In genomic region chr13:114248011-114248410, GRCh38 we compare ENCODE assay signal across 31 cellular contexts. TPM values are rescaled to one million over a fixed set of nuclear protein-coding genes. Genes with fewer than 3 reads are reported as not detected.
DNase-seq lines count a peak whose midpoint lies in the region; ATAC-seq and TF ChIP-seq lines count a peak whose summit lies in the region.
"Had no signal": no experiment of that assay in that cellular context is flagged by ENCODE, and none has a peak within 500 bp of the region (broad histone marks: within the 10 kb centered on the region; RNA-seq: fewer than 3 reads in every experiment).

No MANE protein-coding gene starts in this region.

- TF ChIP-seq CTCF in AG10803 (conservative IDR thresholded peaks at IDR 0.05; ENCODE audit: low read length) (no peak), IMR-90 (conservative IDR thresholded peaks at IDR 0.05; ENCODE audit: low read depth, low read length) (no peak), choroid plexus epithelial cell (conservative IDR thresholded peaks at IDR 0.05; ENCODE audit: low read depth, low read length) (no peak), osteoblast (IDR thresholded peaks at IDR 0.05; ENCODE audit: extremely low read depth, low read depth, low read length) (no peak)

- 100% methylated on average over 1 of the region's 3 CpGs; no CpG with 5 or more reads in 1 of the 2 experiments for WGBS in IMR-90 (ENCODE audit: extremely low coverage in 2 of 2, insufficient read length in 1 of 2), 2 experiments

- H3K14ac ChIP-seq in IMR-90 (replicated peaks; ENCODE audit: low read depth, low read length) = no peak overlapping the region

- H3K4me3 ChIP-seq in AG10803 (ENCODE audit: low read length) = no peak overlapping the region
- no peak overlapping the region for H3K4me3 ChIP-seq in IMR-90 (ENCODE audit: insufficient read depth, low read depth, low read length)
- H3K4me3 ChIP-seq in choroid plexus epithelial cell (ENCODE audit: low read depth, low read length) = no peak overlapping the region
- H3K4me3 ChIP-seq in osteoblast (ENCODE audit: insufficient read depth, low read length) = no peak overlapping the region
- no peak overlapping the region for H3K4me3 ChIP-seq in H7 (ENCODE audit: insufficient read depth, low read depth, low read length)
- H3K4me3 ChIP-seq: heart right ventricle, SK-N-MC, skin epidermis, upper lobe of right lung had no signal

- H2BK20ac ChIP-seq in IMR-90 (ENCODE audit: low read depth, low read length) = no peak overlapping the region

- H2AK9ac ChIP-seq in IMR-90 (replicated peaks; ENCODE audit: low read depth, low read length, poor library complexity) = no peak overlapping the region

- peaks cover 7% of the 10 kb centered on the region; the same call in 1 of the 2 replicates for H4K20me1 ChIP-seq in IMR-90 (ENCODE audit: insufficient read depth, low read length)
- H4K20me1 ChIP-seq in osteoblast (ENCODE audit: insufficient read depth, low read length) = no peaks in the 10 kb centered on the region

- no peak for TF ChIP-seq RAD21 in IMR-90 (IDR thresholded peaks at IDR 0.05; ENCODE audit: low read length)

- H4K8ac ChIP-seq in IMR-90 (ENCODE audit: low read depth in 2 of 2, low read length in 2 of 2) = 0 out of 4 replicates have a peak overlapping the region, but pooled peaks of 1 of the 2 experiments have one; percentile 25

- peak; percentile 74 for ATAC-seq in IMR-90 (ENCODE audit: low read depth)
- ATAC-seq: HCT116, heart right ventricle, left lobe of liver, T-helper 17 cell, upper lobe of right lung had no signal

- H3K23ac ChIP-seq in IMR-90 (ENCODE audit: low read depth, low read length) = no peak overlapping the region; the same call in 1 of the 2 replicates

- H2BK5ac ChIP-seq in IMR-90 (ENCODE audit: low read depth, low read length, poor library complexity, severe bottlenecking) = peak overlapping the region; percentile 86

- dilution Hi-C loops in IMR-90 (cut with HindIII; ENCODE audit: low sequenced_read_pairs, unreplicated experiment) = no loop called here

- H3K4me1 ChIP-seq in IMR-90 (ENCODE audit: control insufficient read depth, insufficient read depth, low read length) = peaks cover 16% of the 10 kb centered on the region
- peaks cover 28% of the 10 kb centered on the region for H3K4me1 ChIP-seq in osteoblast (ENCODE audit: insufficient read depth, low read length)
- H3K4me1 ChIP-seq: heart right ventricle, upper lobe of right lung had no signal

- H2AFZ ChIP-seq in IMR-90 (replicated peaks; ENCODE audit: low read length, poor library complexity) (no peak overlapping the region), osteoblast (ENCODE audit: low read length) (no peak overlapping the region)

- H2BK15ac ChIP-seq in IMR-90 (ENCODE audit: low read depth, low read length) = no peak overlapping the region

- H3K9ac ChIP-seq in IMR-90 (ENCODE audit: low read depth, low read length) = no peak overlapping the region

- H4K5ac ChIP-seq in IMR-90 (ENCODE audit: low read depth, low read length) = no peak overlapping the region

- CTCF ChIA-PET in IMR-90 (lab: Yijun Ruan, JAX) = no interaction called here

- H3K18ac ChIP-seq in IMR-90 (ENCODE audit: low read depth, low read length) = no peak overlapping the region

- no TSS peak for BruUV-seq in IMR-90 (replicated peaks; lab: Mats Ljungman, UMichigan)

- peak overlapping the region; percentile 47 for H3K4ac ChIP-seq in IMR-90 (ENCODE audit: low read depth, low read length)

- no peak overlapping the region for H3K56ac ChIP-seq in IMR-90 (ENCODE audit: extremely low read depth, insufficient read depth, low read length)

- no peak overlapping the region; the same call in 1 of the 2 replicates for H3K4me2 ChIP-seq in IMR-90 (ENCODE audit: low read depth, low read length)
- H3K4me2 ChIP-seq in osteoblast (ENCODE audit: insufficient read depth, low read length) = no peak overlapping the region

- peak overlapping the region; percentile 42; the same call in 1 of the 2 replicates for H4K91ac ChIP-seq in IMR-90 (ENCODE audit: insufficient read depth, low read depth, low read length)

- no peak overlapping the region for H2AK5ac ChIP-seq in IMR-90 (ENCODE audit: low read depth, low read length)

- no peaks in the 10 kb centered on the region for H3K9me3 ChIP-seq in IMR-90 (ENCODE audit: control insufficient read depth, insufficient read depth, low read length)
- no peaks in the 10 kb centered on the region for H3K9me3 ChIP-seq in osteoblast (ENCODE audit: low read depth, low read length)
- H3K9me3 ChIP-seq: heart right ventricle, upper lobe of right lung had no signal

- POLR2A ChIA-PET in IMR-90 (lab: Charles Lee; ENCODE audit: unreplicated experiment) = no interaction called here

- peaks cover 11% of the 10 kb centered on the region for H3K79me2 ChIP-seq in osteoblast (ENCODE audit: insufficient read depth, low read length)

- H3K79me1 ChIP-seq in IMR-90 (ENCODE audit: low read depth in 1 of 2, low read length in 2 of 2) = peaks cover 24 to 60% of the 10 kb centered on the region in 2 experiments

- H3K27ac ChIP-seq in IMR-90 (ENCODE audit: insufficient read depth, low read length) = peak overlapping the region; percentile 61
- peak overlapping the region; percentile 84 for H3K27ac ChIP-seq in osteoblast (ENCODE audit: low read depth, low read length)
- H3K27ac ChIP-seq: heart right ventricle, HL-60, SK-N-MC, skin epidermis, upper lobe of right lung had no signal

- intact Hi-C loops in IMR-90 (cut with micrococcal nuclease) = no loop called here

- H2BK120ac ChIP-seq in IMR-90 (ENCODE audit: low read depth, low read length) = peak overlapping the region; percentile 20; the same call in 1 of the 2 replicates

- H3K9me1 ChIP-seq in IMR-90 (ENCODE audit: insufficient read depth, low read length) = peaks cover 12% of the 10 kb centered on the region

- TF ChIP-seq POLR2A in IMR-90 (IDR thresholded peaks at IDR 0.05; ENCODE audit: low read depth, low read length) = no peak

- no peaks in the 10 kb centered on the region for H3K27me3 ChIP-seq in IMR-90 (ENCODE audit: control insufficient read depth, insufficient read depth, low read length)
- no peaks in the 10 kb centered on the region for H3K27me3 ChIP-seq in osteoblast (ENCODE audit: insufficient read depth, low read length)
- H3K27me3 ChIP-seq in H7 (ENCODE audit: control insufficient read depth, insufficient read depth, low read length) = no peaks in the 10 kb centered on the region
- H3K27me3 ChIP-seq: heart right ventricle, upper lobe of right lung had no signal

- DNase-seq in AG10803 (ENCODE audit: low read depth) = peak; percentile 84
- peak; percentile 54 for DNase-seq in IMR-90
- peak; percentile 46 for DNase-seq in choroid plexus epithelial cell (ENCODE audit: low read depth)
- peak; percentile 27 for DNase-seq in osteoblast (ENCODE audit: insufficient read length, low spot score, missing footprints)
- DNase-seq in hypothalamus (lab: John Stamatoyannopoulos, UW) = no peak
- DNase-seq in DMS153 treated with DMSO at 0.1 percent for 48 hours (lab: John Stamatoyannopoulos, UW; ENCODE audit: unreplicated experiment) = no peak
- DNase-seq in H7 = no peak
- DNase-seq in activated CD4-positive, CD25-positive, alpha-beta regulatory T cell treated with anti-CD3 and anti-CD28 coated beads, Interleukin-2, amount 50 U/mL, for 72 hours = no peak
- DNase-seq: activated CD4-positive, alpha-beta T cell treated with anti-CD3 and anti-CD28 coated beads for 4 hours; activated CD8-positive, alpha-beta memory T cell treated with anti-CD3 and anti-CD28 coated beads for 24 hours; activated T-cell treated with anti-CD3 and anti-CD28 coated beads, Interleukin-2, amount 50 U/mL, for 1 hour; amniotic stem cell; caudate nucleus; CD4-positive, CD25-positive, alpha-beta regulatory T cell; GDM1; heart right ventricle; mesendoderm; naive B cell; NCI-H1092 treated with DMSO at 0.1 percent for 48 hours; NCI-H2029; NCI-H226; NCI-H774; stimulated activated CD4-positive, alpha-beta T cell treated with anti-CD3 and anti-CD28 coated beads, Interleukin-1b, Interleukin-23, amount 100 ng/mL, for 48 hours; substantia nigra; T-helper 17 cell; upper lobe of right lung had no signal

- in situ Hi-C loops in IMR-90 (cut with MboI; ENCODE audit: low sequenced_read_pairs) = no loop called here

- peaks cover 46% of the 10 kb centered on the region for H3K36me3 ChIP-seq in IMR-90 (ENCODE audit: control insufficient read depth, insufficient read depth, low read length)
- peaks cover 90% of the 10 kb centered on the region for H3K36me3 ChIP-seq in osteoblast (ENCODE audit: insufficient read depth, low read length)
- H3K36me3 ChIP-seq in H7 (replicated peaks; ENCODE audit: control insufficient read depth, insufficient read depth, low read length) = peaks cover 40% of the 10 kb centered on the region

TF ChIP-seq in IMR-90, 13 proteins besides CTCF, POLR2A, EP300 and RAD21:
- TF ChIP-seq MXI1 (IDR thresholded peaks at IDR 0.05; ENCODE audit: borderline replicate concordance, low read depth, low read length) (no peak), RFX5 (IDR thresholded peaks at IDR 0.05; ENCODE audit: low read depth, low read length) (no peak), NFE2L2 (IDR thresholded peaks at IDR 0.05; ENCODE audit: low read depth, low read length) (no peak)

RNA-seq across cellular contexts. Expression of gene CDC16, which starts 13.3 kb away (rescaled TPM):
- total RNA-seq in IMR-90 (2012; rRNA removed) = 41.6 and 52.8 TPM in 2 replicates
- polyA plus RNA-seq in IMR-90 (2012; rRNA removed) = 56.2 and 66.6 TPM in 2 replicates
- polyA plus RNA-seq in IMR-90 (2012; cell fraction: cytosol; rRNA removed) = 21.1 and 24.5 TPM in 2 replicates
- polyA plus RNA-seq in IMR-90 (2012; cell fraction: nucleus; rRNA removed; ENCODE audit: low replicate concordance) = 32.5 and 200 TPM in 2 replicates
- total RNA-seq in osteoblast = 82.2 and 85.7 TPM in 2 replicates
- 25.0 and 31.1 TPM in 2 replicates for total RNA-seq in H7 (2014; rRNA removed; shearing (Covaris generic))

RNA-seq across cellular contexts. Expression of gene UPF3A, which starts 33.4 kb away (rescaled TPM):
- total RNA-seq in IMR-90 (2012; rRNA removed) (11.7 and 17.5 TPM in 2 replicates), osteoblast (25.0 and 28.9 TPM in 2 replicates)
- polyA plus RNA-seq in IMR-90 (2012; rRNA removed) = 47.2 and 51.6 TPM in 2 replicates
- polyA plus RNA-seq in IMR-90 (2012; cell fraction: cytosol; rRNA removed) = 16.1 and 25.1 TPM in 2 replicates
- polyA plus RNA-seq in IMR-90 (2012; cell fraction: nucleus; rRNA removed; ENCODE audit: low replicate concordance) = 42.5 and 154 TPM in 2 replicates
- 25.0 and 47.7 TPM in 2 replicates for total RNA-seq in H7 (2014; rRNA removed; shearing (Covaris generic))

Comparison
In these comparisons a context has a peak if more than half of its experiments do, and no peak if none do; other contexts are left out.
1. DNase-seq: peak in AG10803 (single experiment), IMR-90 (single experiment), choroid plexus epithelial cell (single experiment) and osteoblast (single experiment); none in hypothalamus (0 of 51), DMS153 treated with DMSO at 0.1 percent for 48 hours (single experiment), H7 (single experiment) and activated CD4-positive, CD25-positive, alpha-beta regulatory T cell treated with anti-CD3 and anti-CD28 coated beads, Interleukin-2, amount 50 U/mL, for 72 hours (single experiment).